In genomic region chr4:4502694-4503311, GRCh38 we compare ENCODE assay signal across 8 cellular contexts. TPM values are rescaled to one million over a fixed set of nuclear protein-coding genes. Genes with fewer than 3 reads are reported as not detected.
DNase-seq lines count a peak whose midpoint lies in the region; ATAC-seq and TF ChIP-seq lines count a peak whose summit lies in the region.

No MANE protein-coding gene starts in this region.

- no peaks in the 10 kb centered on the region for H3K9me2 ChIP-seq in GM23338 (ENCODE audit: insufficient read depth)

- no peak overlapping the region for H2AFZ ChIP-seq in GM23338

- H3K4me3 ChIP-seq in GM23338 = no peak overlapping the region

- H3K4me2 ChIP-seq in GM23338 = 0 out of 2 replicates have a peak overlapping the region, but pooled peaks have one; percentile 5

- peaks cover 10% of the 10 kb centered on the region; the same call in 1 of the 2 replicates for H3K4me1 ChIP-seq in GM23338 (ENCODE audit: insufficient read depth)

- H3K27ac ChIP-seq in GM23338 (ENCODE audit: low read depth) = no peak overlapping the region

- intact Hi-C loops in CD14-positive monocyte (cut with micrococcal nuclease) = no loop called here

- H3K79me2 ChIP-seq in GM23338 (replicated peaks; ENCODE audit: insufficient read depth) = no peaks in the 10 kb centered on the region; the same call in 1 of the 2 replicates

- no peaks in the 10 kb centered on the region for H3F3A ChIP-seq in GM23338 (replicated peaks; ENCODE audit: low read depth)

- no peaks in the 10 kb centered on the region for H3K36me3 ChIP-seq in GM23338 (ENCODE audit: insufficient read depth)

- H3K27me3 ChIP-seq in GM23338 (ENCODE audit: insufficient read depth) = peaks cover 12% of the 10 kb centered on the region; the same call in 1 of the 2 replicates

- TF ChIP-seq CTCF in CD14-positive monocyte (IDR thresholded peaks at IDR 0.05) = no peak
- TF ChIP-seq CTCF in GM23338 (conservative IDR thresholded peaks at IDR 0.05; ENCODE audit: low read depth in 2 of 2) = no peak

- H4K20me1 ChIP-seq in GM23338 (replicated peaks; ENCODE audit: insufficient read depth) = peaks cover 17% of the 10 kb centered on the region

- peak overlapping the region; percentile 16 to 56 for H3K4me3 Mint-ChIP-seq in CD14-positive monocyte
- H3K4me3 Mint-ChIP-seq in GM23338 = no peak overlapping the region

- H3K27me3 Mint-ChIP-seq in CD14-positive monocyte (ENCODE audit: low read depth in 3 of 3) = peaks cover 0 to 1% (median 0%) of the 10 kb centered on the region in 3 donors
- H3K27me3 Mint-ChIP-seq in GM23338 (ENCODE audit: insufficient read depth, low read depth, poor library complexity) = peaks cover 2% of the 10 kb centered on the region

- H3K36me3 Mint-ChIP-seq in CD14-positive monocyte = peaks cover 11 to 15% of the 10 kb centered on the region in 2 donors
- no peaks in the 10 kb centered on the region for H3K36me3 Mint-ChIP-seq in GM23338 (ENCODE audit: low read depth)

- H3K9me3 Mint-ChIP-seq in CD14-positive monocyte (no peaks in the 10 kb centered on the region), GM23338 (no peaks in the 10 kb centered on the region)

- no peak for DNase-seq in CD14-positive monocyte (ENCODE audit: low spot score)
- no peak for DNase-seq in GM23338 (ENCODE audit: low spot score)
- DNase-seq in activated CD4-positive, alpha-beta T cell treated with anti-CD3 and anti-CD28 coated beads, Interleukin-2, amount 50 U/mL, for 4 hours = peak; percentile 2 to 8
- DNase-seq in lung microvascular endothelial cell (ENCODE audit: low read depth in 2 of 2) = peak; percentile 31 to 84
- DNase-seq in cerebellar nuclear complex (lab: John Stamatoyannopoulos, UW) = no peak
- DNase-seq in NCI-H187 (lab: John Stamatoyannopoulos, UW) = no peak
- DNase-seq in NCI-H2081 treated with DMSO at 0.1 percent for 48 hours (lab: John Stamatoyannopoulos, UW) = no peak

- H3K4me1 Mint-ChIP-seq in CD14-positive monocyte (peaks cover 19% of the 10 kb centered on the region), GM23338 (peaks cover 13% of the 10 kb centered on the region)

- H3K27ac Mint-ChIP-seq in CD14-positive monocyte (no peak overlapping the region), GM23338 (no peak overlapping the region)

- ATAC-seq in GM23338 (peak; percentile 31; the same call in 2 of the 3 replicates), HG03457 (IDR thresholded peaks at IDR 0.05; ENCODE audit: unreplicated experiment) (no peak)

TF ChIP-seq in GM23338, 12 proteins besides CTCF, POLR2A, EP300 and RAD21 (continues in another document):
- TF ChIP-seq, protein P1, sequence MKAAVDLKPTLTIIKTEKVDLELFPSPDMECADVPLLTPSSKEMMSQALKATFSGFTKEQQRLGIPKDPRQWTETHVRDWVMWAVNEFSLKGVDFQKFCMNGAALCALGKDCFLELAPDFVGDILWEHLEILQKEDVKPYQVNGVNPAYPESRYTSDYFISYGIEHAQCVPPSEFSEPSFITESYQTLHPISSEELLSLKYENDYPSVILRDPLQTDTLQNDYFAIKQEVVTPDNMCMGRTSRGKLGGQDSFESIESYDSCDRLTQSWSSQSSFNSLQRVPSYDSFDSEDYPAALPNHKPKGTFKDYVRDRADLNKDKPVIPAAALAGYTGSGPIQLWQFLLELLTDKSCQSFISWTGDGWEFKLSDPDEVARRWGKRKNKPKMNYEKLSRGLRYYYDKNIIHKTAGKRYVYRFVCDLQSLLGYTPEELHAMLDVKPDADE (IDR thresholded peaks at IDR 0.05) = no peak
- TF ChIP-seq CREB1 (CRISPR knock-in tag; IDR thresholded peaks at IDR 0.05; ENCODE audit: low read depth) (no peak), JUNB (IDR thresholded peaks at IDR 0.05; ENCODE audit: unreplicated experiment) (no peak), EZH2 (IDR thresholded peaks at IDR 0.05; ENCODE audit: low read depth, unreplicated experiment) (no peak), ZNF331 (CRISPR knock-in tag; IDR thresholded peaks at IDR 0.05; ENCODE audit: low read depth) (no peak), POLR2AphosphoS5 (IDR thresholded peaks at IDR 0.05; ENCODE audit: low read depth) (no peak), ZNF114 (CRISPR knock-in tag; IDR thresholded peaks at IDR 0.05) (no peak)
- TF ChIP-seq, protein P2, sequence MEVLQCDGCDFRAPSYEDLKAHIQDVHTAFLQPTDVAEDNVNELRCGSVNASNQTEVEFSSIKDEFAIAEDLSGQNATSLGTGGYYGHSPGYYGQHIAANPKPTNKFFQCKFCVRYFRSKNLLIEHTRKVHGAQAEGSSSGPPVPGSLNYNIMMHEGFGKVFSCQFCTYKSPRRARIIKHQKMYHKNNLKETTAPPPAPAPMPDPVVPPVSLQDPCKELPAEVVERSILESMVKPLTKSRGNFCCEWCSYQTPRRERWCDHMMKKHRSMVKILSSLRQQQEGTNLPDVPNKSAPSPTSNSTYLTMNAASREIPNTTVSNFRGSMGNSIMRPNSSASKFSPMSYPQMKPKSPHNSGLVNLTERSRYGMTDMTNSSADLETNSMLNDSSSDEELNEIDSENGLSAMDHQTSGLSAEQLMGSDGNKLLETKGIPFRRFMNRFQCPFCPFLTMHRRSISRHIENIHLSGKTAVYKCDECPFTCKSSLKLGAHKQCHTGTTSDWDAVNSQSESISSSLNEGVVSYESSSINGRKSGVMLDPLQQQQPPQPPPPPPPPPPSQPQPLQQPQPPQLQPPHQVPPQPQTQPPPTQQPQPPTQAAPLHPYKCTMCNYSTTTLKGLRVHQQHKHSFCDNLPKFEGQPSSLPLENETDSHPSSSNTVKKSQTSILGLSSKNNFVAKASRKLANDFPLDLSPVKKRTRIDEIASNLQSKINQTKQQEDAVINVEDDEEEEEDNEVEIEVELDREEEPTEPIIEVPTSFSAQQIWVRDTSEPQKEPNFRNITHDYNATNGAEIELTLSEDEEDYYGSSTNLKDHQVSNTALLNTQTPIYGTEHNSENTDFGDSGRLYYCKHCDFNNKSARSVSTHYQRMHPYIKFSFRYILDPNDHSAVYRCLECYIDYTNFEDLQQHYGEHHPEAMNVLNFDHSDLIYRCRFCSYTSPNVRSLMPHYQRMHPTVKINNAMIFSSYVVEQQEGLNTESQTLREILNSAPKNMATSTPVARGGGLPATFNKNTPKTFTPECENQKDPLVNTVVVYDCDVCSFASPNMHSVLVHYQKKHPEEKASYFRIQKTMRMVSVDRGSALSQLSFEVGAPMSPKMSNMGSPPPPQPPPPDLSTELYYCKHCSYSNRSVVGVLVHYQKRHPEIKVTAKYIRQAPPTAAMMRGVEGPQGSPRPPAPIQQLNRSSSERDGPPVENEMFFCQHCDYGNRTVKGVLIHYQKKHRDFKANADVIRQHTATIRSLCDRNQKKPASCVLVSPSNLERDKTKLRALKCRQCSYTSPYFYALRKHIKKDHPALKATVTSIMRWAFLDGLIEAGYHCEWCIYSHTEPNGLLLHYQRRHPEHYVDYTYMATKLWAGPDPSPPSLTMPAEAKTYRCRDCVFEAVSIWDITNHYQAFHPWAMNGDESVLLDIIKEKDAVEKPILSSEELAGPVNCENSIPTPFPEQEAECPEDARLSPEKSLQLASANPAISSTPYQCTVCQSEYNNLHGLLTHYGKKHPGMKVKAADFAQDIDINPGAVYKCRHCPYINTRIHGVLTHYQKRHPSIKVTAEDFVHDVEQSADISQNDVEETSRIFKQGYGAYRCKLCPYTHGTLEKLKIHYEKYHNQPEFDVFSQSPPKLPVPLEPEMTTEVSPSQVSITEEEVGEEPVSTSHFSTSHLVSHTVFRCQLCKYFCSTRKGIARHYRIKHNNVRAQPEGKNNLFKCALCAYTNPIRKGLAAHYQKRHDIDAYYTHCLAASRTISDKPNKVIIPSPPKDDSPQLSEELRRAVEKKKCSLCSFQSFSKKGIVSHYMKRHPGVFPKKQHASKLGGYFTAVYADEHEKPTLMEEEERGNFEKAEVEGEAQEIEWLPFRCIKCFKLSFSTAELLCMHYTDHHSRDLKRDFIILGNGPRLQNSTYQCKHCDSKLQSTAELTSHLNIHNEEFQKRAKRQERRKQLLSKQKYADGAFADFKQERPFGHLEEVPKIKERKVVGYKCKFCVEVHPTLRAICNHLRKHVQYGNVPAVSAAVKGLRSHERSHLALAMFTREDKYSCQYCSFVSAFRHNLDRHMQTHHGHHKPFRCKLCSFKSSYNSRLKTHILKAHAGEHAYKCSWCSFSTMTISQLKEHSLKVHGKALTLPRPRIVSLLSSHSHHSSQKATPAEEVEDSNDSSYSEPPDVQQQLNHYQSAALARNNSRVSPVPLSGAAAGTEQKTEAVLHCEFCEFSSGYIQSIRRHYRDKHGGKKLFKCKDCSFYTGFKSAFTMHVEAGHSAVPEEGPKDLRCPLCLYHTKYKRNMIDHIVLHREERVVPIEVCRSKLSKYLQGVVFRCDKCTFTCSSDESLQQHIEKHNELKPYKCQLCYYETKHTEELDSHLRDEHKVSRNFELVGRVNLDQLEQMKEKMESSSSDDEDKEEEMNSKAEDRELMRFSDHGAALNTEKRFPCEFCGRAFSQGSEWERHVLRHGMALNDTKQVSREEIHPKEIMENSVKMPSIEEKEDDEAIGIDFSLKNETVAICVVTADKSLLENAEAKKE (CRISPR knock-in tag; IDR thresholded peaks at IDR 0.05) = no peak
- TF ChIP-seq, protein P3, sequence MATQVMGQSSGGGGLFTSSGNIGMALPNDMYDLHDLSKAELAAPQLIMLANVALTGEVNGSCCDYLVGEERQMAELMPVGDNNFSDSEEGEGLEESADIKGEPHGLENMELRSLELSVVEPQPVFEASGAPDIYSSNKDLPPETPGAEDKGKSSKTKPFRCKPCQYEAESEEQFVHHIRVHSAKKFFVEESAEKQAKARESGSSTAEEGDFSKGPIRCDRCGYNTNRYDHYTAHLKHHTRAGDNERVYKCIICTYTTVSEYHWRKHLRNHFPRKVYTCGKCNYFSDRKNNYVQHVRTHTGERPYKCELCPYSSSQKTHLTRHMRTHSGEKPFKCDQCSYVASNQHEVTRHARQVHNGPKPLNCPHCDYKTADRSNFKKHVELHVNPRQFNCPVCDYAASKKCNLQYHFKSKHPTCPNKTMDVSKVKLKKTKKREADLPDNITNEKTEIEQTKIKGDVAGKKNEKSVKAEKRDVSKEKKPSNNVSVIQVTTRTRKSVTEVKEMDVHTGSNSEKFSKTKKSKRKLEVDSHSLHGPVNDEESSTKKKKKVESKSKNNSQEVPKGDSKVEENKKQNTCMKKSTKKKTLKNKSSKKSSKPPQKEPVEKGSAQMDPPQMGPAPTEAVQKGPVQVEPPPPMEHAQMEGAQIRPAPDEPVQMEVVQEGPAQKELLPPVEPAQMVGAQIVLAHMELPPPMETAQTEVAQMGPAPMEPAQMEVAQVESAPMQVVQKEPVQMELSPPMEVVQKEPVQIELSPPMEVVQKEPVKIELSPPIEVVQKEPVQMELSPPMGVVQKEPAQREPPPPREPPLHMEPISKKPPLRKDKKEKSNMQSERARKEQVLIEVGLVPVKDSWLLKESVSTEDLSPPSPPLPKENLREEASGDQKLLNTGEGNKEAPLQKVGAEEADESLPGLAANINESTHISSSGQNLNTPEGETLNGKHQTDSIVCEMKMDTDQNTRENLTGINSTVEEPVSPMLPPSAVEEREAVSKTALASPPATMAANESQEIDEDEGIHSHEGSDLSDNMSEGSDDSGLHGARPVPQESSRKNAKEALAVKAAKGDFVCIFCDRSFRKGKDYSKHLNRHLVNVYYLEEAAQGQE (IDR thresholded peaks at IDR 0.05; ENCODE audit: unreplicated experiment) = no peak

RNA-seq across cellular contexts. Expression of gene STX18, which starts 39.0 kb away (rescaled TPM):
- 10 to 100 TPM; 19.0 to 19.6 TPM for polyA plus RNA-seq in CD14-positive monocyte
- total RNA-seq in GM23338 (2014; rRNA removed; shearing (Covaris generic)) = 15.9 and 30.8 TPM in 2 replicates
- polyA plus RNA-seq in GM23338 (2016; fragmentation: Nextera tagmentation; extraction: Ambion mirVana) = 16.6 and 18.1 TPM in 2 replicates
- 13.1 and 14.1 TPM in 2 replicates for total RNA-seq in lung microvascular endothelial cell

Comparison
In these comparisons a context has a peak if more than half of its experiments do, and no peak if none do; other contexts are left out.
1. DNase-seq: peak in activated CD4-positive, alpha-beta T cell treated with anti-CD3 and anti-CD28 coated beads, Interleukin-2, amount 50 U/mL, for 4 hours (2 of 2) and lung microvascular endothelial cell (2 of 2); none in CD14-positive monocyte (single experiment), GM23338 (single experiment), cerebellar nuclear complex (0 of 2), NCI-H187 (0 of 2) and NCI-H2081 treated with DMSO at 0.1 percent for 48 hours (single experiment).